ENCODE assay signal across 14 cellular contexts in the genomic region with DNA sequence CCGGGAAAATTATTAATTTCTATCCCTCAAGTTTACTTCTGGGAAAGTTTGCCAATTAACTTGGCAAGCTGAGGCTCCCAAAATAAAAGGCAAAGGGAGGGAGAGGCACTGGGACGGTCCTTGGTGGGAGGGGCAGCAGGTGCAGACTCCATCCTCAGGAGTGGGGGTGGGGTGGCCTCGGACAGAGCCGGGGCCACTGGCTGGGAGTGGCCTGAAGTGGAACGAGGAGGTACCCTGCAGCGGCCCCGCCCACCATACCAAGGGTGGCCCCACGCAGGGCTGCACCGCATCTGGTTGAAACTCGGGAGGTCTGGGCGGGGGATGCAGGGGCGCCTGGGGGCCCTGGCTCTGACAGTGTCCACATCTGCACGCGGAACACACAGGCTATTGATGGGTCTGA. TPM values are rescaled to one million over a fixed set of nuclear protein-coding genes. Genes with fewer than 3 reads are reported as not detected.
DNase-seq lines count a peak whose midpoint lies in the region; ATAC-seq and TF ChIP-seq lines count a peak whose summit lies in the region.
"Had no signal": no experiment of that assay in that cellular context is flagged by ENCODE, and none has a peak within 500 bp of the region (broad histone marks: within the 10 kb centered on the region; RNA-seq: fewer than 3 reads in every experiment).

No MANE protein-coding gene starts in this region.

- H3K4me1 ChIP-seq in colonic mucosa = peaks cover 34% of the 10 kb centered on the region

- H3K36me3 Mint-ChIP-seq in chondrocyte (ENCODE audit: low read depth) = peaks cover under 1% of the 10 kb centered on the region
- H3K36me3 Mint-ChIP-seq: type B pancreatic cell had no signal

- H3K27ac ChIP-seq in 22Rv1 = peak overlapping the region; percentile 99
- H3K27ac ChIP-seq in colonic mucosa = no peak overlapping the region

- intact Hi-C loops in colonic mucosa (cut with DNase I) = no loop called here

- DNase-seq in MV-4-11 (lab: John Stamatoyannopoulos, UW) (peak; percentile 9), colonic mucosa (peak; percentile 80), myocyte (ENCODE audit: low read depth) (peak; percentile 61), A172 (ENCODE audit: low spot score) (no peak), chondrocyte (ENCODE audit: low spot score) (no peak)
- DNase-seq: activated CD8-positive, alpha-beta memory T cell treated with anti-CD3 and anti-CD28 coated beads for 24 hours; activated naive CD4-positive, alpha-beta T cell; DMS79; head of caudate nucleus; NCI-H510A treated with DMSO at 0.1 percent for 48 hours had no signal

- TF ChIP-seq CTCF in 22Rv1 (IDR thresholded peaks at IDR 0.05) (no peak), colonic mucosa (IDR thresholded peaks at IDR 0.05) (no peak), chondrocyte (IDR thresholded peaks at IDR 0.05) (no peak)

- peaks cover 8% of the 10 kb centered on the region for H3K27me3 ChIP-seq in colonic mucosa

- H3K9me3 Mint-ChIP-seq in chondrocyte (ENCODE audit: low read depth) = no peaks in the 10 kb centered on the region
- H3K9me3 Mint-ChIP-seq: type B pancreatic cell had no signal

- ATAC-seq in HG03196 (IDR thresholded peaks at IDR 0.05; ENCODE audit: unreplicated experiment) (no peak), GM18858 (IDR thresholded peaks at IDR 0.05; ENCODE audit: unreplicated experiment) (no peak)

- H3K4me3 ChIP-seq in colonic mucosa = no peak overlapping the region

- no peaks in the 10 kb centered on the region for H3K36me3 ChIP-seq in colonic mucosa

- H3K27ac Mint-ChIP-seq in chondrocyte (ENCODE audit: unreplicated experiment) = no peak overlapping the region
- H3K27ac Mint-ChIP-seq: type B pancreatic cell had no signal

- peaks cover 38% of the 10 kb centered on the region for H3K4me1 Mint-ChIP-seq in chondrocyte (ENCODE audit: low read depth)

- H3K4me3 Mint-ChIP-seq in chondrocyte (ENCODE audit: unreplicated experiment) = no peak overlapping the region
- H3K4me3 Mint-ChIP-seq: type B pancreatic cell had no signal

- no peak overlapping the region for H3K9ac ChIP-seq in colonic mucosa (ENCODE audit: low read depth in 2 of 2, low read length in 2 of 2)

- no peaks in the 10 kb centered on the region for H3K9me3 ChIP-seq in colonic mucosa

- H3K27me3 Mint-ChIP-seq in chondrocyte (ENCODE audit: low read depth) = no peaks in the 10 kb centered on the region
- H3K27me3 Mint-ChIP-seq: type B pancreatic cell had no signal

RNA-seq across cellular contexts. Expression of gene SLC38A10, which starts 42.3 kb away (rescaled TPM):
- total RNA-seq in colonic mucosa (100 to 1,000 TPM in 1 of 2 donors, 10 to 100 TPM in 1; 67.5 to 139 TPM), myocyte (70.7 and 72.1 TPM in 2 replicates), chondrocyte (115 to 147 TPM (median 116 TPM) in 3 replicates)
- 80.0 TPM for polyA plus RNA-seq in myocyte (2012)
- 57.8 and 71.5 TPM in 2 replicates for total RNA-seq in A172 (2014; rRNA removed; shearing (Covaris generic))

RNA-seq across cellular contexts. Expression of gene BAHCC1, which starts 57.8 kb away (rescaled TPM):
- total RNA-seq in colonic mucosa (10 to 100 TPM; 12.5 to 26.3 TPM), myocyte (5.5 and 5.7 TPM in 2 replicates), chondrocyte (20.6 to 32.3 TPM (median 22.7 TPM) in 3 replicates)
- polyA plus RNA-seq in myocyte (2012) = 7.3 TPM
- 0.95 and 2.0 TPM in 2 replicates for total RNA-seq in A172 (2014; rRNA removed; shearing (Covaris generic))

Comparison
In these comparisons a context has a peak if more than half of its experiments do, and no peak if none do; other contexts are left out.
1. DNase-seq: peak in MV-4-11 (single experiment), colonic mucosa (single experiment) and myocyte (single experiment); none in A172 (single experiment) and chondrocyte (single experiment).